In genomic region chr20:18567739-18568091, GRCh38 we compare ENCODE assay signal across 8 cellular contexts. TPM values are rescaled to one million over a fixed set of nuclear protein-coding genes. Genes with fewer than 3 reads are reported as not detected.
DNase-seq lines count a peak whose midpoint lies in the region; ATAC-seq and TF ChIP-seq lines count a peak whose summit lies in the region.

No MANE protein-coding gene starts in this region.

- H2AFZ ChIP-seq in Karpas-422 (ENCODE audit: low read length), result peak overlapping the region; percentile 50

- H3K27me3 ChIP-seq in Karpas-422 (ENCODE audit: low read length), result no peaks in the 10 kb centered on the region

- H3K4me3 ChIP-seq in Karpas-422 (ENCODE audit: low read length), result peak overlapping the region; percentile 89
- H3K4me3 ChIP-seq in coronary artery, result peak overlapping the region; percentile 90

- TF ChIP-seq CTCF in coronary artery (IDR thresholded peaks at IDR 0.05), result no peak

- H3K36me3 ChIP-seq in Karpas-422 (ENCODE audit: insufficient read depth, low read length), result peaks cover 16% of the 10 kb centered on the region

- peaks cover 12% of the 10 kb centered on the region for H3K4me1 Mint-ChIP-seq in T-helper 2 cell treated with Interferon-gamma antibody and Interleukin-4, amounts not matched to agents 5 μg/mL and 100 μg/mL, for 36 hours (ENCODE audit: low read depth)
- H3K4me1 Mint-ChIP-seq in naive thymus-derived CD8-positive, alpha-beta T cell, result peaks cover 9 to 30% (median 23%) of the 10 kb centered on the region in 4 donors

- H3K9me2 ChIP-seq in Karpas-422 (replicated peaks; ENCODE audit: insufficient read depth, low read length), result no peaks in the 10 kb centered on the region

- no peaks in the 10 kb centered on the region for H3K27me3 Mint-ChIP-seq in T-helper 2 cell treated with Interferon-gamma antibody and Interleukin-4, amounts not matched to agents 5 μg/mL and 100 μg/mL, for 36 hours (ENCODE audit: low read depth)
- H3K27me3 Mint-ChIP-seq in naive thymus-derived CD8-positive, alpha-beta T cell, result no peaks in the 10 kb centered on the region

- H3K4me1 ChIP-seq in Karpas-422 (ENCODE audit: low read length), result peaks cover 15% of the 10 kb centered on the region

- H3K27ac Mint-ChIP-seq in T-helper 2 cell treated with Interferon-gamma antibody and Interleukin-4, amounts not matched to agents 5 μg/mL and 100 μg/mL, for 36 hours, result peak overlapping the region; percentile 91
- peak overlapping the region; percentile 97 to 100 (median 99) for H3K27ac Mint-ChIP-seq in naive thymus-derived CD8-positive, alpha-beta T cell

- peak overlapping the region; percentile 84 for H3K9ac ChIP-seq in Karpas-422 (ENCODE audit: low read length)

- peaks cover 4% of the 10 kb centered on the region; the same call in 1 of the 2 replicates for H4K20me1 ChIP-seq in Karpas-422 (ENCODE audit: insufficient read depth, low read depth, low read length)

- peaks cover 27% of the 10 kb centered on the region for H3K79me2 ChIP-seq in Karpas-422 (ENCODE audit: low read length)

- H3K4me2 ChIP-seq in Karpas-422 (ENCODE audit: low read depth, low read length, poor library complexity, severe bottlenecking), result peak overlapping the region; percentile 90

- POLR2A ChIA-PET in naive thymus-derived CD8-positive, alpha-beta T cell (lab: Charles Lee), result interaction anchor here (1.0 to 3.4 kb wide), 3 partner anchors 20 to 101 kb away, joined by 3 to 33 read pairs (median 9); partner anchors contain the start of genes DTD1, DZANK1, POLR3F and SEC23B

- H3K9me3 Mint-ChIP-seq in T-helper 2 cell treated with Interferon-gamma antibody and Interleukin-4, amounts not matched to agents 5 μg/mL and 100 μg/mL, for 36 hours, result no peaks in the 10 kb centered on the region
- H3K9me3 Mint-ChIP-seq in naive thymus-derived CD8-positive, alpha-beta T cell, result peaks cover 0 to 5% (median 0%) of the 10 kb centered on the region in 9 donors

- peak overlapping the region; percentile 40 for H3K27ac ChIP-seq in Karpas-422 (ENCODE audit: low read length)
- peak overlapping the region; percentile 68 to 95 for H3K27ac ChIP-seq in coronary artery

- peak in 1 of 2 donors; percentile 7 for ATAC-seq in naive thymus-derived CD8-positive, alpha-beta T cell
- no peak for ATAC-seq in GM18861 (IDR thresholded peaks at IDR 0.05; ENCODE audit: unreplicated experiment)

- H3K4me3 Mint-ChIP-seq in T-helper 2 cell treated with Interferon-gamma antibody and Interleukin-4, amounts not matched to agents 5 μg/mL and 100 μg/mL, for 36 hours, result peak overlapping the region; percentile 87
- H3K4me3 Mint-ChIP-seq in naive thymus-derived CD8-positive, alpha-beta T cell, result peak overlapping the region; percentile 84 to 98 (median 97)

- no peaks in the 10 kb centered on the region for H3K9me3 ChIP-seq in Karpas-422 (ENCODE audit: low read length)

- H3K36me3 Mint-ChIP-seq in T-helper 2 cell treated with Interferon-gamma antibody and Interleukin-4, amounts not matched to agents 5 μg/mL and 100 μg/mL, for 36 hours (ENCODE audit: low read depth), result peaks cover 22% of the 10 kb centered on the region
- H3K36me3 Mint-ChIP-seq in naive thymus-derived CD8-positive, alpha-beta T cell, result peaks cover 5 to 37% (median 17%) of the 10 kb centered on the region in 3 donors

- no peak for DNase-seq in T-helper 2 cell treated with Interferon-gamma antibody and Interleukin-4, amounts not matched to agents 5 μg/mL and 100 μg/mL, for 36 hours (ENCODE audit: low spot score)
- DNase-seq in T-helper 2 cell (no peak), Karpas-422 (peak; percentile 54), coronary artery (ENCODE audit: low spot score) (no peak), medulla oblongata (ENCODE audit: extremely low spot score) (no peak), NCI-H187 (lab: John Stamatoyannopoulos, UW) (no peak)
- no peak for DNase-seq in naive thymus-derived CD8-positive, alpha-beta T cell

RNA-seq across cellular contexts. Expression of gene SMIM26, which starts 0.5 kb away (rescaled TPM):
- total RNA-seq in Karpas-422 (2014; rRNA removed; shearing (Covaris generic); ENCODE audit: low replicate concordance), result 101 and 268 TPM in 2 replicates
- total RNA-seq in naive thymus-derived CD8-positive, alpha-beta T cell, result 10 to 100 TPM; 68.4 to 69.1 TPM
- 100 to 1,000 TPM; 177 to 230 (median 185) TPM for polyA plus RNA-seq in naive thymus-derived CD8-positive, alpha-beta T cell

RNA-seq across cellular contexts. Expression of gene DTD1, which starts 20.1 kb away (rescaled TPM):
- 84.9 and 115 TPM in 2 replicates for total RNA-seq in Karpas-422 (2014; rRNA removed; shearing (Covaris generic); ENCODE audit: low replicate concordance)
- 10 to 100 TPM; 14.5 to 14.6 TPM for total RNA-seq in naive thymus-derived CD8-positive, alpha-beta T cell
- 10 to 100 TPM; 33.9 to 50.4 (median 45.2) TPM for polyA plus RNA-seq in naive thymus-derived CD8-positive, alpha-beta T cell

RNA-seq across cellular contexts. Expression of gene SEC23B, which starts 60.0 kb away (rescaled TPM):
- 39.3 and 45.4 TPM in 2 replicates for total RNA-seq in Karpas-422 (2014; rRNA removed; shearing (Covaris generic); ENCODE audit: low replicate concordance)
- 10 to 100 TPM; 31.2 to 34.5 TPM for total RNA-seq in naive thymus-derived CD8-positive, alpha-beta T cell
- polyA plus RNA-seq in naive thymus-derived CD8-positive, alpha-beta T cell, result 10 to 100 TPM; 31.9 to 45.1 (median 37.9) TPM
